ENCODE assay signal across 8 cellular contexts in genomic region chr11:57131080-57131790, GRCh38. TPM values are rescaled to one million over a fixed set of nuclear protein-coding genes. Genes with fewer than 3 reads are reported as not detected.
DNase-seq lines count a peak whose midpoint lies in the region; ATAC-seq, FAIRE-seq and TF ChIP-seq lines count a peak whose summit lies in the region.

No MANE protein-coding gene starts in this region.

- no peak for DNase-seq in AG09309 (ENCODE audit: low read depth)
- peak; percentile 25 for DNase-seq in HT1080 (ENCODE audit: low read depth)
- DNase-seq in K562 (ENCODE audit: extremely low read depth in 1 of 4, low spot score in 3 of 4): peak; percentile 24 to 68 (median 32)
- DNase-seq in left lobe of liver (ENCODE audit: low spot score): peak; percentile 71
- no peak for DNase-seq in T-helper 2 cell treated with Interferon-gamma antibody and Interleukin-4, amounts not matched to agents 5 μg/mL and 100 μg/mL, for 36 hours (ENCODE audit: low spot score)
- no peak for DNase-seq in NCI-H128 (lab: John Stamatoyannopoulos, UW; ENCODE audit: unreplicated experiment)
- no peak for DNase-seq in NCI-H187 (lab: John Stamatoyannopoulos, UW)

- BruUV-seq in K562 (replicated peaks; lab: Mats Ljungman, UMichigan): no TSS peak

- peaks cover 0 to 16% of the 10 kb centered on the region in 2 experiments; a peak in 3 of 5 replicates for H3K4me1 ChIP-seq in K562 (replicated peaks in 1 of 2; ENCODE audit: control insufficient read depth in 2 of 2, insufficient read depth in 2 of 2, low read length in 2 of 2)

- H3K9me3 Mint-ChIP-seq in T-helper 2 cell treated with Interferon-gamma antibody and Interleukin-4, amounts not matched to agents 5 μg/mL and 100 μg/mL, for 36 hours: no peaks in the 10 kb centered on the region

- H3K27ac ChIP-seq in K562 (ENCODE audit: extremely low read depth, low read depth, low read length): no peak overlapping the region

- POLR2A ChIA-PET in K562 (lab: Yijun Ruan, JAX): interaction anchor here (0.6 kb wide), 1 partner anchor 214 kb away, joined by 3 read pairs; no protein-coding TSS in a partner anchor

- H3K36me3 Mint-ChIP-seq in T-helper 2 cell treated with Interferon-gamma antibody and Interleukin-4, amounts not matched to agents 5 μg/mL and 100 μg/mL, for 36 hours (ENCODE audit: low read depth): no peaks in the 10 kb centered on the region

- peak; percentile 92 for TF ChIP-seq RAD21 in K562 (CRISPR knock-in tag; conservative IDR thresholded peaks at IDR 0.05 in 1 of 2, IDR thresholded peaks at IDR 0.05 in 1 of 2)

- no peaks in the 10 kb centered on the region for H3K4me1 Mint-ChIP-seq in T-helper 2 cell treated with Interferon-gamma antibody and Interleukin-4, amounts not matched to agents 5 μg/mL and 100 μg/mL, for 36 hours (ENCODE audit: low read depth)

- CTCF ChIA-PET in K562 (lab: Yijun Ruan, JAX; ENCODE audit: low intra/inter-chr PET ratio): interaction anchor here (2.3 to 2.7 kb wide), 2 partner anchors 14 to 117 kb away, joined by 6 to 58 read pairs; no protein-coding TSS in a partner anchor

- no peak overlapping the region for H2AFZ ChIP-seq in K562 (ENCODE audit: low read depth, low read length)

- WGBS in K562 (ENCODE audit: insufficient coverage, low coverage, missing lambda C conversion rate): 46% methylated on average over 8 of the region's 8 CpGs

- H3K4me3 ChIP-seq in AG09309 (ENCODE audit: control insufficient read depth, low read depth, low read length): no peak overlapping the region
- no peak overlapping the region for H3K4me3 ChIP-seq in K562

- in situ Hi-C loops in K562 (cut with MboI): loop anchor here (5.0 kb wide), 1 partner anchor 111 kb away; no protein-coding TSS in a partner anchor

- H3K36me3 ChIP-seq in K562 (ENCODE audit: control insufficient read depth, insufficient read depth, low read length): no peaks in the 10 kb centered on the region

- ATAC-seq in K562 (peak; percentile 81), left lobe of liver (peak; percentile 100), GM19023 (IDR thresholded peaks at IDR 0.05; ENCODE audit: unreplicated experiment) (no peak)

- no peaks in the 10 kb centered on the region for H3K79me2 ChIP-seq in K562 (ENCODE audit: control insufficient read depth, insufficient read depth, low read length)

- H3K9me1 ChIP-seq in K562 (ENCODE audit: control insufficient read depth, insufficient read depth, low read length): no peaks in the 10 kb centered on the region

- peak; percentile 86 for TF ChIP-seq CTCF in AG09309 (IDR thresholded peaks at IDR 0.05; ENCODE audit: control insufficient read depth, insufficient read depth, low read depth, low read length, missing control alignments)
- peak; percentile 80 to 87 (median 87) for TF ChIP-seq CTCF in K562 (IDR thresholded peaks at IDR 0.05 in 2 of 3, conservative IDR thresholded peaks at IDR 0.05 in 1 of 3; ENCODE audit: insufficient read depth in 2 of 3, low read depth in 1 of 3, low read length in 3 of 3)

- no peak overlapping the region for H3K27ac Mint-ChIP-seq in T-helper 2 cell treated with Interferon-gamma antibody and Interleukin-4, amounts not matched to agents 5 μg/mL and 100 μg/mL, for 36 hours

- no peak for TF ChIP-seq EP300 in K562 (IDR thresholded peaks at IDR 0.05; ENCODE audit: low read length)

- no peaks in the 10 kb centered on the region for H3K9me3 ChIP-seq in K562 (replicated peaks; ENCODE audit: control insufficient read depth, insufficient read depth, low read depth, low read length)

- no peak overlapping the region for H3K4me2 ChIP-seq in K562 (ENCODE audit: insufficient read depth, low read length)

- H3K4me3 Mint-ChIP-seq in T-helper 2 cell treated with Interferon-gamma antibody and Interleukin-4, amounts not matched to agents 5 μg/mL and 100 μg/mL, for 36 hours: no peak overlapping the region

- no peaks in the 10 kb centered on the region for H4K20me1 ChIP-seq in K562 (replicated peaks; ENCODE audit: control insufficient read depth, insufficient read depth, low read length)

- no peaks in the 10 kb centered on the region for H3K27me3 Mint-ChIP-seq in T-helper 2 cell treated with Interferon-gamma antibody and Interleukin-4, amounts not matched to agents 5 μg/mL and 100 μg/mL, for 36 hours (ENCODE audit: low read depth)

- FAIRE-seq in K562 (lab: Jason Lieb, UNC): peak; percentile 75

- intact Hi-C loops in K562 (cut with micrococcal nuclease): loop anchor here (1.0 to 5.0 kb wide), 3 partner anchors 15 to 211 kb away; no protein-coding TSS in a partner anchor

- no peak for TF ChIP-seq POLR2A in K562 (conservative IDR thresholded peaks at IDR 0.05)

- no peaks in the 10 kb centered on the region for H3K27me3 ChIP-seq in K562 (ENCODE audit: control insufficient read depth in 2 of 2, insufficient read depth in 2 of 2, low read length in 2 of 2)

- H3K9ac ChIP-seq in K562 (ENCODE audit: insufficient read depth in 1 of 2, low read depth in 2 of 2, low read length in 2 of 2): no peak overlapping the region

TF ChIP-seq in K562, 482 proteins besides CTCF, POLR2A, EP300 and RAD21 (continues in another document):
- TF ChIP-seq ZSCAN32 (CRISPR knock-in tag; IDR thresholded peaks at IDR 0.05) (no peak), TRIM28 (IDR thresholded peaks at IDR 0.05) (no peak), RUNX1 (IDR thresholded peaks at IDR 0.05; ENCODE audit: low read depth) (no peak), ZNF146 (CRISPR knock-in tag; IDR thresholded peaks at IDR 0.05; ENCODE audit: unreplicated experiment) (no peak), TAF1 (IDR thresholded peaks at IDR 0.05; ENCODE audit: control insufficient read depth, extremely low read depth, insufficient read depth, low read length, severe bottlenecking) (no peak), STAG1 (CRISPR knock-in tag; IDR thresholded peaks at IDR 0.05; ENCODE audit: borderline replicate concordance) (peak; percentile 67; the same call in 1 of the 2 replicates), MAFF (IDR thresholded peaks at IDR 0.05; ENCODE audit: low read length) (no peak), ARID2 (IDR thresholded peaks at IDR 0.05) (0 out of 2 replicates have a peak, but pooled peaks have one; percentile 42), PTTG1 (tag; IDR thresholded peaks at IDR 0.05; ENCODE audit: low read depth) (no peak), RBM17 (IDR thresholded peaks at IDR 0.05; ENCODE audit: borderline replicate concordance, low read depth, low read length) (no peak), ZNF239 (CRISPR knock-in tag; IDR thresholded peaks at IDR 0.05) (no peak), RBM39 (optimal IDR thresholded peaks at IDR 0.05; ENCODE audit: low read depth, low read length) (no peak), TOE1 (IDR thresholded peaks at IDR 0.05; ENCODE audit: borderline replicate concordance) (no peak), TOE1 (CRISPR knock-in tag; IDR thresholded peaks at IDR 0.05; ENCODE audit: borderline replicate concordance, low read depth) (no peak), SAFB (IDR thresholded peaks at IDR 0.05; ENCODE audit: borderline replicate concordance, low read depth, low read length) (no peak), KDM2B (CRISPR knock-in tag; IDR thresholded peaks at IDR 0.05) (no peak), SRSF9 (IDR thresholded peaks at IDR 0.05; ENCODE audit: borderline replicate concordance, low read depth, low read length) (no peak)
- TF ChIP-seq, protein P1, sequence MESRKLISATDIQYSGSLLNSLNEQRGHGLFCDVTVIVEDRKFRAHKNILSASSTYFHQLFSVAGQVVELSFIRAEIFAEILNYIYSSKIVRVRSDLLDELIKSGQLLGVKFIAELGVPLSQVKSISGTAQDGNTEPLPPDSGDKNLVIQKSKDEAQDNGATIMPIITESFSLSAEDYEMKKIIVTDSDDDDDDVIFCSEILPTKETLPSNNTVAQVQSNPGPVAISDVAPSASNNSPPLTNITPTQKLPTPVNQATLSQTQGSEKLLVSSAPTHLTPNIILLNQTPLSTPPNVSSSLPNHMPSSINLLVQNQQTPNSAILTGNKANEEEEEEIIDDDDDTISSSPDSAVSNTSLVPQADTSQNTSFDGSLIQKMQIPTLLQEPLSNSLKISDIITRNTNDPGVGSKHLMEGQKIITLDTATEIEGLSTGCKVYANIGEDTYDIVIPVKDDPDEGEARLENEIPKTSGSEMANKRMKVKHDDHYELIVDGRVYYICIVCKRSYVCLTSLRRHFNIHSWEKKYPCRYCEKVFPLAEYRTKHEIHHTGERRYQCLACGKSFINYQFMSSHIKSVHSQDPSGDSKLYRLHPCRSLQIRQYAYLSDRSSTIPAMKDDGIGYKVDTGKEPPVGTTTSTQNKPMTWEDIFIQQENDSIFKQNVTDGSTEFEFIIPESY (CRISPR knock-in tag; IDR thresholded peaks at IDR 0.05): no peak
- TF ChIP-seq, protein P2, sequence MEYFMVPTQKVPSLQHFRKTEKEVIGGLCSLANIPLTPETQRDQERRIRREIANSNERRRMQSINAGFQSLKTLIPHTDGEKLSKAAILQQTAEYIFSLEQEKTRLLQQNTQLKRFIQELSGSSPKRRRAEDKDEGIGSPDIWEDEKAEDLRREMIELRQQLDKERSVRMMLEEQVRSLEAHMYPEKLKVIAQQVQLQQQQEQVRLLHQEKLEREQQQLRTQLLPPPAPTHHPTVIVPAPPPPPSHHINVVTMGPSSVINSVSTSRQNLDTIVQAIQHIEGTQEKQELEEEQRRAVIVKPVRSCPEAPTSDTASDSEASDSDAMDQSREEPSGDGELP (CRISPR knock-in tag; IDR thresholded peaks at IDR 0.05; ENCODE audit: borderline replicate concordance): peak; percentile 38; the same call in 1 of the 2 replicates

RNA-seq across cellular contexts. Expression of gene LRRC55, which starts 50.5 kb away (rescaled TPM):
- total RNA-seq in HT1080 (2014; rRNA removed; shearing (Covaris generic)): not detected in 2 replicates
- not detected in 2 replicates for polyA plus RNA-seq in HT1080 (2015; cell fraction: cytosol; rRNA removed)
- not detected in 2 replicates for polyA plus RNA-seq in HT1080 (2015; cell fraction: nucleus; rRNA removed)
- not detected in 2 replicates for total RNA-seq in K562 (2011; cell fraction: chromatin; rRNA removed; ENCODE audit: low replicate concordance)
- not detected in 2 replicates for total RNA-seq in K562 (2011; cell fraction: nucleolus; rRNA removed)
- not detected in 2 replicates for total RNA-seq in K562 (2011; cell fraction: nucleoplasm; rRNA removed)
- total RNA-seq in K562 (2014; rRNA removed) (not detected in 2 replicates), K562 (2014; rRNA removed; fragmentation: Illumina TruSeq; extraction: Trizol) (not detected in 2 replicates), K562 (2015; rRNA removed; fragmentation: Illumina TruSeq; extraction: Trizol) (not detected in 2 replicates), K562 (2021) (not detected in 2 replicates), left lobe of liver (0.13 TPM)
- polyA plus RNA-seq in K562 (2011; rRNA removed) (not detected in 2 replicates), K562 (2014; fragmentation: Illumina TruSeq; extraction: Trizol) (not detected in 2 replicates), K562 (2014; fragmentation: Nextera tagmentation; extraction: Ambion mirVana) (not detected), K562 (2014; rRNA removed) (not detected in 2 replicates)
- not detected in 2 replicates for polyA plus RNA-seq in K562 (2011; cell fraction: cytosol; rRNA removed)
- not detected in 2 replicates for polyA plus RNA-seq in K562 (2011; cell fraction: nucleus; rRNA removed)
- not detected in 2 replicates for polyA plus RNA-seq in K562 (2012)
- polyA minus RNA-seq in K562 (2011; rRNA and poly(A)+ RNA removed): not detected in 2 replicates
- polyA minus RNA-seq in K562 (2011; cell fraction: cytosol; rRNA and poly(A)+ RNA removed): not detected in 2 replicates
- polyA minus RNA-seq in K562 (2011; cell fraction: nucleus; rRNA and poly(A)+ RNA removed): not detected in 2 replicates

Comparison
In these comparisons a context has a peak if more than half of its experiments do, and no peak if none do; other contexts are left out.
1. DNase-seq: peak in HT1080 (single experiment), K562 (4 of 4) and left lobe of liver (single experiment); none in AG09309 (single experiment), T-helper 2 cell treated with Interferon-gamma antibody and Interleukin-4, amounts not matched to agents 5 μg/mL and 100 μg/mL, for 36 hours (single experiment), NCI-H128 (single experiment) and NCI-H187 (0 of 2).